1 cellular context compared by ENCODE assay signal in the genomic region with DNA sequence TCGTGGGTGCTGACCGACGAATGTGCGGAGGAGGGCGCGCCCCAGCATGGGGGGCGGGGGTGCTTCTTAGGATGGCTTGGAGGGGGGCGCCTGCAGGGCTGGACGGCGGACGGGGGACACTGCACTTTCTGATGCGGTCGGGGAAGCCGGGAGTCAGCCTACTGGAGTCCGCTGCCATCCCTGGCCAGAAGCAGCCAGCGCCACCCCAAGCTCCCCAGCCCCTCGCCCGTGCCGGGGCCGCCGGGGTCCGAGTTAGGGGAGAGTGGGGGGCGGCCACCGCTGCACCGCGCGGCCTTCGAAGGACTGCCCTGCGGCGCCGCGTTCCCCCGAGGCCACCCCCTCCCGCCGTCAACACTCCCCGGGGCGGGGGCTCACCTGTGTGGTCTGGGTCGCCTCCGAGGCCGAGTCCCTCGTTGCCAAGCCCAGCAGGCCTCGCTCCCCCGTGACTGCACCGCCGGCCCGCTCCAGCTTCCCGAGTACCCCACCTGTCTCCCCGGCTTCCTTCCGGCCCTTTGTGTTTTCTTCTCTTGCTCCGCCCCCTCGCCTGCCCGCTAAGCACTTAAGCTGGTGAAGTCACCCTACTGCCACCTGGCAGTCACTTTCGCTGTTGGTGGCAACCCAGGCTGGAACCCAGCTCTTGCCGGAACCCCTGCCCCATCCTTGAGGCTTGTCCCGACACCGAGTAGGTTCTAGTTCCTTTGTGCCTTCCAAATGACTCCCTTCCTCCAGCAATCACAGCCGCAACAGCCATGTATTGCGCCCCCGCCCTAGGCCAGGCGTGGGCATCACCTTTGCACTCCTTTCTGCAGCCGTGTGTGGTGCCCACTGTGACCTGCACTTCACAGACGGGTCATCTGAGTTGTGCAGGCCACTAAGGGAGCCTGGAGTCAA.
TF ChIP-seq lines count a peak whose summit lies in the region.

Gene OCIAD2, minus strand, starts transcription at position 492 of the 891 bp plus-strand sequence. CDS start 2,225 bp downstream, outside the sequence.

TF ChIP-seq in H1, 55 proteins besides CTCF, POLR2A, EP300 and RAD21 (continued from another document):
- TF ChIP-seq PHF8 (conservative IDR thresholded peaks at IDR 0.05; ENCODE audit: low read depth, low read length) (peak; percentile 78), NANOG (IDR thresholded peaks at IDR 0.05; ENCODE audit: insufficient read depth, low read depth, low read length, poor library complexity, severe bottlenecking) (no peak)
TF ChIP-seq in H1: peak in this region for 12.
